In genomic region chr7:32119790-32120196, GRCh38 we compare ENCODE assay signal across 17 cellular contexts. TPM values are rescaled to one million over a fixed set of nuclear protein-coding genes. Genes with fewer than 3 reads are reported as not detected.
DNase-seq lines count a peak whose midpoint lies in the region; ATAC-seq and TF ChIP-seq lines count a peak whose summit lies in the region.
"Had no signal": no experiment of that assay in that cellular context is flagged by ENCODE, and none has a peak within 500 bp of the region (broad histone marks: within the 10 kb centered on the region; RNA-seq: fewer than 3 reads in every experiment).

No MANE protein-coding gene starts in this region.

- no peaks in the 10 kb centered on the region for H3K36me3 ChIP-seq in SK-N-SH (replicated peaks in 1 of 2; ENCODE audit: control insufficient read depth in 1 of 2, insufficient read depth in 2 of 2, low read length in 1 of 2)
- no peaks in the 10 kb centered on the region for H3K36me3 ChIP-seq in trophoblast cell (ENCODE audit: control insufficient read depth in 1 of 2, insufficient read depth in 2 of 2, low read length in 2 of 2)

- no peaks in the 10 kb centered on the region for H3K9me2 ChIP-seq in SK-N-SH

- no peak for TF ChIP-seq RAD21 in SK-N-SH (IDR thresholded peaks at IDR 0.05; ENCODE audit: low read length)

- no peaks in the 10 kb centered on the region for H3K79me1 ChIP-seq in trophoblast cell (ENCODE audit: low read length)

- no peak overlapping the region for H3K23ac ChIP-seq in trophoblast cell (ENCODE audit: low read length)

- WGBS in SK-N-SH (ENCODE audit: low lambda C conversion rate): 9% methylated on average over 8 of the region's 8 CpGs
- no CpG with 5 or more reads among the region's 8 CpGs for WGBS in trophoblast cell (ENCODE audit: extremely low coverage, insufficient coverage, insufficient read length)

- ATAC-seq in SK-N-SH treated with all-trans-retinoic acid at 6 μM for 48 hours (peak; percentile 32; the same call in 2 of the 3 replicates), left cardiac atrium (peak; percentile 30 to 50), HG02973 (IDR thresholded peaks at IDR 0.05; ENCODE audit: unreplicated experiment) (no peak), GM21737 (IDR thresholded peaks at IDR 0.05; ENCODE audit: unreplicated experiment) (no peak)
- ATAC-seq: CD8-positive, alpha-beta T cell; PC-3 had no signal

- POLR2A ChIA-PET in SK-N-SH (lab: Yijun Ruan, JAX): no interaction called here

- H3K27ac ChIP-seq in SK-N-SH (ENCODE audit: low read depth in 2 of 2, low read length in 1 of 2): no peak overlapping the region
- no peak overlapping the region for H3K27ac ChIP-seq in trophoblast cell (ENCODE audit: low read depth, low read length)

- CTCF ChIA-PET in SK-N-SH (lab: Yijun Ruan, JAX): no interaction called here

- no peak overlapping the region for H3K4me2 ChIP-seq in SK-N-SH
- H3K4me2 ChIP-seq in trophoblast cell (ENCODE audit: low read length): no peak overlapping the region

- no peak overlapping the region for H4K12ac ChIP-seq in trophoblast cell (ENCODE audit: low read depth, low read length)

- no peak overlapping the region for H2AK5ac ChIP-seq in trophoblast cell (ENCODE audit: low read length)

- DNase-seq in SK-N-SH (no peak), NCI-H446 (lab: John Stamatoyannopoulos, UW) (peak; percentile 45 to 77), left cardiac atrium (no peak), osteocyte (ENCODE audit: extremely low spot score, unreplicated experiment) (no peak), trophoblast cell (no peak)
- DNase-seq: 8988T; CD8-positive, alpha-beta T cell; Kasumi-1; NCI-H1105; NCI-H1694; NCI-H345; NCI-H748 treated with DMSO at 0.1 percent for 48 hours; PC-3 had no signal

- H3K9me3 ChIP-seq in SK-N-SH (0 out of 2 replicates have a peak, but pooled peaks cover 9% of the 10 kb centered on the region), trophoblast cell (ENCODE audit: insufficient read depth, low read depth, low read length) (no peaks in the 10 kb centered on the region)

- H3K36me3 Mint-ChIP-seq in osteocyte (ENCODE audit: unreplicated experiment): peaks cover 3% of the 10 kb centered on the region
- H3K36me3 Mint-ChIP-seq: CD8-positive, alpha-beta T cell; IgD-negative memory B cell had no signal

- H3K4me1 ChIP-seq in SK-N-SH (ENCODE audit: control insufficient read depth in 1 of 2, insufficient read depth in 2 of 2, low read depth in 1 of 2, low read length in 1 of 2): no peaks in the 10 kb centered on the region; a peak in 1 of 4 replicates
- peaks cover 4 to 6% of the 10 kb centered on the region in 2 experiments for H3K4me1 ChIP-seq in trophoblast cell (ENCODE audit: control insufficient read depth in 1 of 2, insufficient read depth in 2 of 2, low read length in 2 of 2)

- H3K27me3 Mint-ChIP-seq in osteocyte (ENCODE audit: unreplicated experiment): no peaks in the 10 kb centered on the region
- H3K27me3 Mint-ChIP-seq: IgD-negative memory B cell had no signal

- H2BK12ac ChIP-seq in trophoblast cell (ENCODE audit: low read length): no peak overlapping the region

- H3K27me3 ChIP-seq in SK-N-SH (ENCODE audit: insufficient read depth) (no peaks in the 10 kb centered on the region), trophoblast cell (ENCODE audit: insufficient read depth, low read length) (no peaks in the 10 kb centered on the region)

- no peak overlapping the region for H4K91ac ChIP-seq in trophoblast cell (ENCODE audit: low read depth, low read length)

- H3K4me1 Mint-ChIP-seq in osteocyte (ENCODE audit: unreplicated experiment): peaks cover 48% of the 10 kb centered on the region
- H3K4me1 Mint-ChIP-seq: IgD-negative memory B cell had no signal

- no peak overlapping the region for H3K14ac ChIP-seq in trophoblast cell (ENCODE audit: low read length)

- H3K79me2 ChIP-seq in SK-N-SH (ENCODE audit: insufficient read depth): no peaks in the 10 kb centered on the region
- H3K79me2 ChIP-seq in trophoblast cell (ENCODE audit: control insufficient read depth, insufficient read depth, low read length, poor library complexity): no peaks in the 10 kb centered on the region

- intact Hi-C loops in left cardiac atrium (cut with DNase I): no loop called here

- peak overlapping the region; percentile 49 for H3K27ac Mint-ChIP-seq in osteocyte (ENCODE audit: unreplicated experiment)
- H3K27ac Mint-ChIP-seq: CD8-positive, alpha-beta T cell; IgD-negative memory B cell had no signal

- TF ChIP-seq CTCF in SK-N-SH (IDR thresholded peaks at IDR 0.05) (no peak), osteocyte (IDR thresholded peaks at IDR 0.05) (no peak)

- H3K9me3 Mint-ChIP-seq in osteocyte (ENCODE audit: unreplicated experiment): peaks cover 12% of the 10 kb centered on the region

- H2AFZ ChIP-seq in SK-N-SH (ENCODE audit: low read depth) (no peak overlapping the region), trophoblast cell (ENCODE audit: insufficient read depth, low read length, poor library complexity) (no peak overlapping the region)

- H3K9ac ChIP-seq in SK-N-SH: no peak overlapping the region
- H3K9ac ChIP-seq in trophoblast cell (ENCODE audit: low read length): no peak overlapping the region

- H3K4me3 Mint-ChIP-seq in osteocyte (ENCODE audit: unreplicated experiment): no peak overlapping the region
- H3K4me3 Mint-ChIP-seq: CD8-positive, alpha-beta T cell; IgD-negative memory B cell had no signal

- no peak overlapping the region for H2BK5ac ChIP-seq in trophoblast cell (ENCODE audit: low read depth, low read length, poor library complexity)

- H3K4me3 ChIP-seq in SK-N-SH (ENCODE audit: low read depth in 2 of 2, low read length in 1 of 2) (no peak overlapping the region), trophoblast cell (ENCODE audit: low read depth, low read length) (no peak overlapping the region)

- H3K4ac ChIP-seq in trophoblast cell (ENCODE audit: low read depth, low read length): no peak overlapping the region

- no peaks in the 10 kb centered on the region for H3F3A ChIP-seq in SK-N-SH (replicated peaks; ENCODE audit: insufficient read depth)

- H3K18ac ChIP-seq in trophoblast cell (ENCODE audit: low read length): no peak overlapping the region

- no peak for TF ChIP-seq EP300 in SK-N-SH (IDR thresholded peaks at IDR 0.05; ENCODE audit: borderline replicate concordance in 1 of 2, low read depth in 1 of 2, low read length in 1 of 2)

- H4K20me1 ChIP-seq in SK-N-SH (ENCODE audit: insufficient read depth): no peaks in the 10 kb centered on the region

- H4K8ac ChIP-seq in trophoblast cell (ENCODE audit: low read depth, low read length): no peak overlapping the region

- no peak overlapping the region for H2BK120ac ChIP-seq in trophoblast cell (ENCODE audit: insufficient read depth, low read length, poor library complexity)

TF ChIP-seq in SK-N-SH treated with all-trans-retinoic acid at 6 μM for 48 hours, 23 proteins besides CTCF, POLR2A, EP300 and RAD21:
- TF ChIP-seq ZNF565 (CRISPR knock-in tag; conservative IDR thresholded peaks at IDR 0.05; ENCODE audit: low read depth) (no peak), ZNF70 (CRISPR knock-in tag; IDR thresholded peaks at IDR 0.05) (no peak), ZFP30 (CRISPR knock-in tag; IDR thresholded peaks at IDR 0.05) (no peak), CREB5 (CRISPR knock-in tag; IDR thresholded peaks at IDR 0.05; ENCODE audit: low read depth) (no peak), ARNTL (CRISPR knock-in tag; IDR thresholded peaks at IDR 0.05; ENCODE audit: borderline replicate concordance, low read depth) (no peak), PPARA (CRISPR knock-in tag; IDR thresholded peaks at IDR 0.05; ENCODE audit: borderline replicate concordance) (no peak)

TF ChIP-seq in SK-N-SH, 30 proteins besides CTCF, POLR2A, EP300 and RAD21:
- TF ChIP-seq SMC3 (IDR thresholded peaks at IDR 0.05; ENCODE audit: low read depth, low read length) (no peak), FOXM1 (IDR thresholded peaks at IDR 0.05; ENCODE audit: low read depth) (no peak), REST (IDR thresholded peaks at IDR 0.05; ENCODE audit: low read depth, low read length) (no peak), GABPA (IDR thresholded peaks at IDR 0.05; ENCODE audit: low read depth) (no peak)

RNA-seq across cellular contexts. Expression of gene PDE1C, which starts 49.6 kb away (rescaled TPM):
- 4.6 and 7.3 TPM in 2 replicates for polyA plus RNA-seq in SK-N-SH (2012; rRNA removed)
- polyA plus RNA-seq in SK-N-SH (2012; cell fraction: cytosol; rRNA removed): 5.3 and 6.3 TPM in 2 replicates
- 13.8 and 19.1 TPM in 2 replicates for polyA plus RNA-seq in SK-N-SH (2012; cell fraction: nucleus; rRNA removed)
- total RNA-seq in left cardiac atrium: 10 to 100 TPM; 44.2 to 50.8 TPM
- 187 and 193 TPM in 2 replicates for total RNA-seq in osteocyte
- polyA plus RNA-seq in trophoblast cell (2013): 0.08 and 0.15 TPM in 2 replicates
- total RNA-seq: CD8-positive, alpha-beta T cell had no signal
- polyA plus RNA-seq: IgD-negative memory B cell had no signal

Comparison
In these comparisons a context has a peak if more than half of its experiments do, and no peak if none do; other contexts are left out.
1. ATAC-seq: peak in SK-N-SH treated with all-trans-retinoic acid at 6 μM for 48 hours (single experiment) and left cardiac atrium (2 of 2); none in HG02973 (single experiment) and GM21737 (single experiment).
2. DNase-seq: peak in NCI-H446 (2 of 2); none in SK-N-SH (single experiment), left cardiac atrium (single experiment), osteocyte (single experiment) and trophoblast cell (0 of 2).